1 cellular context compared by ENCODE assay signal in the genomic region with DNA sequence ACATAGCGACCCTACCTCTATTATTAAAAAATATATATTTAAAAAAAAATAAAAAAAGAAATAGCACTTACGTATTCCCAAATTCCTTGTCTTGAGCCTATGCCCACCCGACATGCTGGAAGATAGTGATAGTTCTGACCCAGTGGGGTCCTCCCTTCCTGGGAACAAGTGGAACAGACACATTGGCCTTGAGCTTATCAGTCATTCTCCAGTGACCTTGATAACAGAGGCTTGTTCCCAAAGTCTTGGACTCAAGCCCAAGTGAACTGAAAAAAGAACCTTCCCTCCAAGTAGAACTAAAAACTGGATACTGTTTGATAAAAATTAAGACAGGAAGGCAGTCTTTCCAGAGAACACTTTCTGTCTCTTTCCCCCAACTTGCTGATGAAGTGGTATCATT.
TF ChIP-seq lines count a peak whose summit lies in the region.

No MANE protein-coding gene starts in this region.

TF ChIP-seq in HepG2, 621 proteins besides CTCF, POLR2A, EP300 and RAD21 (continued from another document):
- TF ChIP-seq ZNF142 (CRISPR knock-in tag; IDR thresholded peaks at IDR 0.05) (no peak), ZNF639 (CRISPR knock-in tag; conservative IDR thresholded peaks at IDR 0.05) (no peak), NCOA5 (CRISPR knock-in tag; IDR thresholded peaks at IDR 0.05) (no peak), HHEX (CRISPR knock-in tag; IDR thresholded peaks at IDR 0.05) (no peak), HNRNPUL1 (IDR thresholded peaks at IDR 0.05; ENCODE audit: low read depth, low read length) (no peak), ZMAT3 (CRISPR knock-in tag; conservative IDR thresholded peaks at IDR 0.05) (no peak), DNMT3B (CRISPR knock-in tag; conservative IDR thresholded peaks at IDR 0.05) (no peak)
- TF ChIP-seq, protein P1, sequence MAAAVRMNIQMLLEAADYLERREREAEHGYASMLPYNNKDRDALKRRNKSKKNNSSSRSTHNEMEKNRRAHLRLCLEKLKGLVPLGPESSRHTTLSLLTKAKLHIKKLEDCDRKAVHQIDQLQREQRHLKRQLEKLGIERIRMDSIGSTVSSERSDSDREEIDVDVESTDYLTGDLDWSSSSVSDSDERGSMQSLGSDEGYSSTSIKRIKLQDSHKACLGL (CRISPR knock-in tag; IDR thresholded peaks at IDR 0.05), result no peak
- TF ChIP-seq, protein P2, sequence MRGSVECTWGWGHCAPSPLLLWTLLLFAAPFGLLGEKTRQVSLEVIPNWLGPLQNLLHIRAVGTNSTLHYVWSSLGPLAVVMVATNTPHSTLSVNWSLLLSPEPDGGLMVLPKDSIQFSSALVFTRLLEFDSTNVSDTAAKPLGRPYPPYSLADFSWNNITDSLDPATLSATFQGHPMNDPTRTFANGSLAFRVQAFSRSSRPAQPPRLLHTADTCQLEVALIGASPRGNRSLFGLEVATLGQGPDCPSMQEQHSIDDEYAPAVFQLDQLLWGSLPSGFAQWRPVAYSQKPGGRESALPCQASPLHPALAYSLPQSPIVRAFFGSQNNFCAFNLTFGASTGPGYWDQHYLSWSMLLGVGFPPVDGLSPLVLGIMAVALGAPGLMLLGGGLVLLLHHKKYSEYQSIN (CRISPR knock-in tag; IDR thresholded peaks at IDR 0.05; ENCODE audit: borderline replicate concordance), result no peak
